17 cellular contexts compared by ENCODE assay signal in the genomic region with DNA sequence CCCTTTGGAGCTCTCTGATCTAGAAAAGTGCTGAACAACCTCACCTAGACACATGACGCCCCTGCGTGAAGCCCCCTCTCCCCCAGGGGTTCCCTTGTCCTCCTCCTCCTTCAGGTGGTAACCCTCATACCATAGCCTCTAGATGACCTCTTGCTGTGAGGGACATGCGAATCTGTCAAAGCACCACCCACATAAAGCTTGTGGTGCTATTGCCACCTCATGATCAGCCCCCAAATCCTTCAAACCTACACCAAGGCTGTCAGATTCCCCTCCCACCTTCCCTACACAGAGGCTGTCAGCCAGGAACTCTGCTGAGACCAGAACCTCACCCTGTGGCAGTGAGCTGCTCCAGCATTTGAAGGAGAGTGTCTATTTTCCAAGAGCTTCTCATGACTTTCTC. TPM values are rescaled to one million over a fixed set of nuclear protein-coding genes. Genes with fewer than 3 reads are reported as not detected.
DNase-seq lines count a peak whose midpoint lies in the region; ATAC-seq and TF ChIP-seq lines count a peak whose summit lies in the region.
"Had no signal": no experiment of that assay in that cellular context is flagged by ENCODE, and none has a peak within 500 bp of the region (broad histone marks: within the 10 kb centered on the region; RNA-seq: fewer than 3 reads in every experiment).

No MANE protein-coding gene starts in this region.

- peak overlapping the region; percentile 71 for H3K27ac ChIP-seq in caudate nucleus (ENCODE audit: low read depth, low read length)
- H3K27ac ChIP-seq in esophagus muscularis mucosa (replicated peaks in 1 of 4), result no peak overlapping the region
- no peak overlapping the region for H3K27ac ChIP-seq in vagina
- no peak overlapping the region for H3K27ac ChIP-seq in thyroid gland
- no peak overlapping the region for H3K27ac ChIP-seq in ascending aorta

- DNase-seq in caudate nucleus (lab: John Stamatoyannopoulos, UW), result peak in 40 of 61 donors; percentile 8 to 90 (median 44)
- peak; percentile 83 for DNase-seq in esophagus muscularis mucosa (ENCODE audit: extremely low spot score)
- peak; percentile 4 for DNase-seq in mucosa of gallbladder (ENCODE audit: low spot score)
- peak; percentile 74 to 75 for DNase-seq in vagina (ENCODE audit: extremely low spot score in 2 of 2)
- no peak for DNase-seq in thyroid gland
- no peak for DNase-seq in ascending aorta (ENCODE audit: low spot score in 2 of 2)
- DNase-seq: C1 segment of cervical spinal cord; Calu3; CD4-positive, alpha-beta T cell; DMS79; H7 had no signal

- H3K4me1 ChIP-seq in esophagus muscularis mucosa (no peaks in the 10 kb centered on the region), vagina (no peaks in the 10 kb centered on the region), thyroid gland (no peaks in the 10 kb centered on the region), ascending aorta (no peaks in the 10 kb centered on the region)

- H3K9me3 ChIP-seq in esophagus muscularis mucosa (no peaks in the 10 kb centered on the region), vagina (no peaks in the 10 kb centered on the region), thyroid gland (no peaks in the 10 kb centered on the region), ascending aorta (no peaks in the 10 kb centered on the region)

- H3K27me3 ChIP-seq in esophagus muscularis mucosa (no peaks in the 10 kb centered on the region), vagina (no peaks in the 10 kb centered on the region), thyroid gland (no peaks in the 10 kb centered on the region), ascending aorta (no peaks in the 10 kb centered on the region)

- no peaks in the 10 kb centered on the region for H3K36me3 ChIP-seq in esophagus muscularis mucosa
- H3K36me3 ChIP-seq in vagina, result no peaks in the 10 kb centered on the region
- H3K36me3 ChIP-seq in thyroid gland, result no peaks in the 10 kb centered on the region
- no peaks in the 10 kb centered on the region for H3K36me3 ChIP-seq in ascending aorta

- WGBS in esophagus muscularis mucosa, result 79% methylated on average over 3 of the region's 3 CpGs
- 63 to 77% methylated on average over 3 of the region's 3 CpGs for WGBS in thyroid gland, 2 donors

- TF ChIP-seq CTCF in esophagus muscularis mucosa (IDR thresholded peaks at IDR 0.05) (no peak), vagina (IDR thresholded peaks at IDR 0.05) (no peak), thyroid gland (IDR thresholded peaks at IDR 0.05) (no peak), ascending aorta (IDR thresholded peaks at IDR 0.05) (no peak)

- TF ChIP-seq EP300 in esophagus muscularis mucosa (IDR thresholded peaks at IDR 0.05), result no peak

- H3K4me3 ChIP-seq in esophagus muscularis mucosa (no peak overlapping the region), vagina (no peak overlapping the region), thyroid gland (replicated peaks in 1 of 3) (no peak overlapping the region), ascending aorta (no peak overlapping the region)
- H3K4me3 ChIP-seq: GM12878, GM23338 had no signal

- intact Hi-C loops in esophagus muscularis mucosa (cut with DNase I) (no loop called here), vagina (cut with DNase I) (no loop called here), thyroid gland (cut with DNase I) (no loop called here), ascending aorta (cut with DNase I) (no loop called here)

- TF ChIP-seq POLR2A in esophagus muscularis mucosa (IDR thresholded peaks at IDR 0.05; ENCODE audit: low read depth) (no peak), vagina (IDR thresholded peaks at IDR 0.05) (no peak), thyroid gland (IDR thresholded peaks at IDR 0.05) (no peak)

- ATAC-seq in HG03095 (IDR thresholded peaks at IDR 0.05; ENCODE audit: unreplicated experiment), result no peak
- ATAC-seq: GM12878, GM23338 had no signal

RNA-seq across cellular contexts. Expression of gene TEX51, which starts 43.1 kb away (rescaled TPM):
- total RNA-seq in esophagus muscularis mucosa (not detected), mucosa of gallbladder (not detected), vagina (not detected), thyroid gland (not detected), ascending aorta (not detected)
- total RNA-seq: B cell; Calu3; CD4-positive, alpha-beta T cell; G401; GM12878; GM23338; H7; HT-29 had no signal

Comparison
In these comparisons a context has a peak if more than half of its experiments do, and no peak if none do; other contexts are left out.
1. DNase-seq: peak in caudate nucleus (40 of 61), esophagus muscularis mucosa (single experiment), mucosa of gallbladder (single experiment) and vagina (2 of 2); none in thyroid gland (0 of 2) and ascending aorta (0 of 2).